1 cellular context compared by ENCODE assay signal in genomic region chr19:43526884-43527859, GRCh38.
A peak's percentile ranks its signal among the peaks of the same experiment; 100 is the strongest.
TF ChIP-seq lines count a peak whose summit lies in the region.

ETHE1 (minus strand) TSS chr19:43527201; CDS start chr19:43527177, 24 bp downstream.

TF ChIP-seq in HEK293, 187 proteins besides CTCF, POLR2A, EP300 and RAD21 (continued from another document and continues in another):
- peak; percentile 47; the same call in 1 of the 2 replicates for TF ChIP-seq ZBTB11 (tag by site-specific recombination; conservative IDR thresholded peaks at IDR 0.05; ENCODE audit: low read depth)
- peak; percentile 86 for TF ChIP-seq ZNF600 (tag by site-specific recombination; IDR thresholded peaks at IDR 0.05)
- peak; percentile 59 for TF ChIP-seq ZNF2 (tag by site-specific recombination; IDR thresholded peaks at IDR 0.05)
- TF ChIP-seq ZNF837 (tag by site-specific recombination; IDR thresholded peaks at IDR 0.05), result no peak
- no peak for TF ChIP-seq ZNF391 (tag by site-specific recombination; IDR thresholded peaks at IDR 0.05; ENCODE audit: borderline replicate concordance, low read depth)
- TF ChIP-seq GFI1B (tag by site-specific recombination; IDR thresholded peaks at IDR 0.05), result no peak
- no peak for TF ChIP-seq ZNF350 (tag by site-specific recombination; IDR thresholded peaks at IDR 0.05)
- no peak; the same call in 1 of the 2 replicates for TF ChIP-seq ZBTB21 (tag by site-specific recombination; IDR thresholded peaks at IDR 0.05)
- peak; percentile 79 for TF ChIP-seq KLF17 (tag by site-specific recombination; IDR thresholded peaks at IDR 0.05)
- no peak for TF ChIP-seq ZNF211 (tag by site-specific recombination; IDR thresholded peaks at IDR 0.05; ENCODE audit: low read depth)
- TF ChIP-seq ZNF624 (tag by site-specific recombination; IDR thresholded peaks at IDR 0.05), result no peak
- TF ChIP-seq ZNF423 (tag by site-specific recombination; IDR thresholded peaks at IDR 0.05), result no peak
- TF ChIP-seq ZNF610 (tag by site-specific recombination; IDR thresholded peaks at IDR 0.05; ENCODE audit: borderline replicate concordance), result peak; percentile 69; the same call in 1 of the 2 replicates
- no peak for TF ChIP-seq ZNF133 (tag by site-specific recombination; IDR thresholded peaks at IDR 0.05)
- peak; percentile 52; the same call in 1 of the 2 replicates for TF ChIP-seq ZNF501 (tag by site-specific recombination; IDR thresholded peaks at IDR 0.05)
- TF ChIP-seq ZNF785 (tag by site-specific recombination; IDR thresholded peaks at IDR 0.05), result no peak; the same call in 1 of the 2 replicates
- no peak for TF ChIP-seq MYNN (tag by site-specific recombination; IDR thresholded peaks at IDR 0.05; ENCODE audit: borderline replicate concordance)
- TF ChIP-seq YY1 (tag by site-specific recombination; IDR thresholded peaks at IDR 0.05), result no peak
- no peak for TF ChIP-seq ZNF132 (tag by site-specific recombination; IDR thresholded peaks at IDR 0.05; ENCODE audit: borderline replicate concordance)
- TF ChIP-seq ZSCAN23 (tag by site-specific recombination; IDR thresholded peaks at IDR 0.05), result no peak; the same call in 1 of the 2 replicates
- TF ChIP-seq ZNF488 (tag by site-specific recombination; IDR thresholded peaks at IDR 0.05), result no peak
- TF ChIP-seq KLF9 (tag by site-specific recombination; IDR thresholded peaks at IDR 0.05; ENCODE audit: low read depth), result peak; percentile 97
- no peak for TF ChIP-seq HOXC10 (CRISPR knock-in tag; IDR thresholded peaks at IDR 0.05)
- no peak for TF ChIP-seq ZNF654 (tag by site-specific recombination; IDR thresholded peaks at IDR 0.05; ENCODE audit: low read depth)
- no peak for TF ChIP-seq ZNF280C (tag by site-specific recombination; IDR thresholded peaks at IDR 0.05)
- TF ChIP-seq ZNF10 (tag by site-specific recombination; IDR thresholded peaks at IDR 0.05), result no peak
- no peak for TF ChIP-seq AEBP2 (tag by site-specific recombination; IDR thresholded peaks at IDR 0.05; ENCODE audit: borderline replicate concordance)
- TF ChIP-seq ZNF473 (tag by site-specific recombination; IDR thresholded peaks at IDR 0.05), result no peak
- no peak for TF ChIP-seq ZNF157 (tag by site-specific recombination; IDR thresholded peaks at IDR 0.05)
- TF ChIP-seq PBX3 (CRISPR knock-in tag; IDR thresholded peaks at IDR 0.05), result peak; percentile 78; the same call in 1 of the 2 replicates
- no peak for TF ChIP-seq ZNF433 (tag by site-specific recombination; IDR thresholded peaks at IDR 0.05; ENCODE audit: low read depth)
- no peak; the same call in 1 of the 2 replicates for TF ChIP-seq MZF1 (tag by site-specific recombination; IDR thresholded peaks at IDR 0.05; ENCODE audit: borderline replicate concordance)
- no peak for TF ChIP-seq GLI2 (tag by site-specific recombination; IDR thresholded peaks at IDR 0.05; ENCODE audit: borderline replicate concordance, low read depth)
- peak; percentile 71; the same call in 1 of the 2 replicates for TF ChIP-seq HIC1 (tag by site-specific recombination; IDR thresholded peaks at IDR 0.05)
- TF ChIP-seq YY2 (tag by site-specific recombination; IDR thresholded peaks at IDR 0.05), result no peak
- TF ChIP-seq SP2 (tag by site-specific recombination; IDR thresholded peaks at IDR 0.05), result peak; percentile 85
- no peak for TF ChIP-seq ZNF529 (tag by site-specific recombination; IDR thresholded peaks at IDR 0.05; ENCODE audit: insufficient replicate concordance)
- TF ChIP-seq KLF10 (tag by site-specific recombination; IDR thresholded peaks at IDR 0.05), result peak; percentile 92
- no peak for TF ChIP-seq ZNF629 (tag by site-specific recombination; IDR thresholded peaks at IDR 0.05)
- TF ChIP-seq ZNF530 (tag by site-specific recombination; IDR thresholded peaks at IDR 0.05; ENCODE audit: low read depth), result no peak
- no peak for TF ChIP-seq ZNF830 (tag by site-specific recombination; IDR thresholded peaks at IDR 0.05; ENCODE audit: low read depth)
- 0 out of 2 replicates have a peak, but pooled peaks have one; percentile 58 for TF ChIP-seq ZNF561 (tag by site-specific recombination; IDR thresholded peaks at IDR 0.05; ENCODE audit: borderline replicate concordance)
- TF ChIP-seq ZNF580 (tag by site-specific recombination; IDR thresholded peaks at IDR 0.05), result 0 out of 2 replicates have a peak, but pooled peaks have one; percentile 7
- TF ChIP-seq KLF16 (tag by site-specific recombination; IDR thresholded peaks at IDR 0.05), result peak; percentile 91
- TF ChIP-seq FEZF1 (tag by site-specific recombination; IDR thresholded peaks at IDR 0.05), result no peak
- 0 out of 2 replicates have a peak, but pooled peaks have one; percentile 16 for TF ChIP-seq ZNF169 (tag by site-specific recombination; IDR thresholded peaks at IDR 0.05)
- TF ChIP-seq EGR2 (tag by site-specific recombination; IDR thresholded peaks at IDR 0.05; ENCODE audit: low read depth), result peak; percentile 97
- TF ChIP-seq ZNF19 (tag by site-specific recombination; IDR thresholded peaks at IDR 0.05; ENCODE audit: low read depth), result no peak
- no peak for TF ChIP-seq ZNF112 (tag by site-specific recombination; IDR thresholded peaks at IDR 0.05)
- no peak for TF ChIP-seq ZNF626 (tag by site-specific recombination; IDR thresholded peaks at IDR 0.05)
- TF ChIP-seq WT1 (tag by site-specific recombination; IDR thresholded peaks at IDR 0.05), result peak; percentile 36; the same call in 1 of the 2 replicates
- TF ChIP-seq GLIS2 (tag by site-specific recombination; IDR thresholded peaks at IDR 0.05), result peak; percentile 66; the same call in 1 of the 2 replicates
- no peak for TF ChIP-seq ZNF292 (tag by site-specific recombination; IDR thresholded peaks at IDR 0.05; ENCODE audit: borderline replicate concordance, low read depth)
- TF ChIP-seq ZNF266 (tag by site-specific recombination; IDR thresholded peaks at IDR 0.05; ENCODE audit: low read depth), result 0 out of 2 replicates have a peak, but pooled peaks have one; percentile 10
- TF ChIP-seq PRDM1 (tag by site-specific recombination; IDR thresholded peaks at IDR 0.05), result peak; percentile 75
- TF ChIP-seq SETDB1 (IDR thresholded peaks at IDR 0.05; ENCODE audit: insufficient read length, low read length), result no peak
- TF ChIP-seq ZEB2 (tag by site-specific recombination; IDR thresholded peaks at IDR 0.05), result peak; percentile 62
- no peak for TF ChIP-seq ZBTB49 (tag by site-specific recombination; IDR thresholded peaks at IDR 0.05; ENCODE audit: low read depth)
